Comparison of ENCODE assay signal across 1 cellular context in the genomic region with DNA sequence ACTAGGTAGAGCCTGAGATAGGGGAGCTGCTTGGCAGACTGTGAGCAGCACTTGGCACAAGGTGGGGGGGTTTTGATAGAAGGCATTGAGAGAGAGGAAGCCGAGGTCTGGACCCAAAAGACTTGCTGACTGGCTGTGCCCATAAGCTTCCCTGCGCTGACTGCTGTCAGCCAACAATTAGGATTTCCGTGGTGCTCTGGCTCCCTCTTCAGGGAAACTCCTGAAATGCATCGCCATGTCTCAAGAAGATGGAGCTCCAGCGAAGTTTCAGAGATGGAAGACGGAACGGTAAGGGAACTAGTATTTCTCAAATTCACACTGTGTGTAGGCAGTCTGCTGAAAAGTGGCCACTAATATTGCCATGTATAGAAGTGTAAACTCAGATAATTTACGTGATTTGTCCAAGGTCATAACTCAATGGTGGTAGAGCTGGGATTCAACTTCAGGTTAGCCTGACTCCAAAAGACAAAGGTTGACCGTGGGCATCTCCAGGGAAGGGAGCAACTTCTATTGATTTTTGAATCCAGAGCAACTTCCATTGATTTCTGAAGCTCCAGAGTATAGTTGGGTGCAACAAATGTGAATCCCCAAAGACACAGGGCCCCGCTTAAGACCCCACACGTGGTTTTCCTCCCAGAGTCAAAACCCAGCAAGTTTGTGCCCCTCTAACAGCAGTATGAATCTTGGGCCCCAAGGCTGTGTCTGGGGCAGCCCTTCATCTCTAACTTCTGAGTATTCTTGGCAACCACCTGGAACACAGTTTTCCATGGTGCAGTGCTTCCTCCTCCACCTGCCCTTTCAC.
A peak's percentile ranks its signal among the peaks of the same experiment; 100 is the strongest.
TF ChIP-seq lines count a peak whose summit lies in the region.

No MANE protein-coding gene starts in this region.

TF ChIP-seq in HepG2, 621 proteins besides CTCF, POLR2A, EP300 and RAD21:
- no peak for TF ChIP-seq MTF2 (CRISPR knock-in tag; IDR thresholded peaks at IDR 0.05; ENCODE audit: borderline replicate concordance)
- no peak for TF ChIP-seq ZNF343 (CRISPR knock-in tag; IDR thresholded peaks at IDR 0.05)
- peak; percentile 75 for TF ChIP-seq STAG1 (CRISPR knock-in tag; IDR thresholded peaks at IDR 0.05)
